ENCODE assay signal across 8 cellular contexts in the genomic region with DNA sequence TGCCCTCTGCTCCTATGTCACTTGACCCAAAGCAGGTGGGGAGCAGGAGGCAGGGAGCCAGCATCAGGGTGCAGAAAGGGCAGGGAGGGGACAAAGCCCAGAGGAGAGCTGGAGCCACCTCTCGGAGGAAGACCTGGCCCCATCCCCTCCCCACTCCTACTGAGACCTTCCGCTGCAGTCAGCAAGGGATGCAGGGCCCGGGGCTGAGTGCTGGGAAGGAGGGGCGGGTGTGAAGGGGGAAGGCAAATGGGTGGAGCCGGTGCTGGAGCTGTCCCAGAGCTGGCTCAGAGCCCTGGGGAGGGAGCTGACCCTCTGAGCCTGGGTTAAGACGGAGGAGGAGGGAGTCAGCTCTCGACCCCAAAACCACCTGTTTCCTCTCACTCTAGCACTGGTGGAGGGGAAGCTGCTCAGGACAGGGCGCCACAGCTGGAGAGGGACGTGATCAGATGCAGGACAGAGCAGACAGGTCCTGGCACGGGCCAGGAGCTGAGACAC. TPM values are rescaled to one million over a fixed set of nuclear protein-coding genes. Genes with fewer than 3 reads are reported as not detected.
DNase-seq lines count a peak whose midpoint lies in the region; ATAC-seq, FAIRE-seq and TF ChIP-seq lines count a peak whose summit lies in the region.

No MANE protein-coding gene starts in this region.

- H3K4me2 ChIP-seq in HepG2 (ENCODE audit: low read depth, low read length), result peak overlapping the region; percentile 8; the same call in 1 of the 2 replicates

- intact Hi-C loops in HepG2 (cut with micrococcal nuclease; ENCODE audit: unreplicated experiment), result no loop called here

- in situ Hi-C loops in HepG2 (cut with HindIII; ENCODE audit: extremely low pct_ligation_motif_present, low pct_unique_long_range_greater_than_20kb), result no loop called here

- H3K36me3 ChIP-seq in HepG2 (replicated peaks in 1 of 2; ENCODE audit: control insufficient read depth in 1 of 2, insufficient read depth in 2 of 2, low read length in 2 of 2) (peaks cover 0 to 4% of the 10 kb centered on the region in 2 experiments; a peak in 3 of 5 replicates), subcutaneous abdominal adipose tissue (ENCODE audit: control insufficient read depth in 5 of 5, insufficient read depth in 5 of 5, low read length in 5 of 5) (peaks cover 0 to 27% (median 26%) of the 10 kb centered on the region in 5 donors)

- H3K27me3 Mint-ChIP-seq in chondrocyte (ENCODE audit: low read depth), result no peaks in the 10 kb centered on the region

- H3K4me3 ChIP-seq in HepG2 (replicated peaks in 1 of 3; ENCODE audit: insufficient read depth in 1 of 3, low read depth in 2 of 3, low read length in 3 of 3) (no peak overlapping the region), subcutaneous abdominal adipose tissue (ENCODE audit: low read depth in 1 of 5, low read length in 5 of 5) (peak overlapping the region in 1 of 5 donors; percentile 12)

- H2AFZ ChIP-seq in HepG2 (ENCODE audit: low read length), result no peak overlapping the region

- H3K27ac Mint-ChIP-seq in chondrocyte (ENCODE audit: unreplicated experiment), result peak overlapping the region; percentile 96

- H3K4me1 Mint-ChIP-seq in chondrocyte (ENCODE audit: low read depth), result peaks cover 37% of the 10 kb centered on the region

- TF ChIP-seq CTCF in chondrocyte (IDR thresholded peaks at IDR 0.05) (no peak), HepG2 (CRISPR knock-in tag; IDR thresholded peaks at IDR 0.05) (no peak)

- CTCF ChIA-PET in HepG2 (lab: Yijun Ruan, JAX; ENCODE audit: low intra/inter-chr PET ratio, low total read pairs), result interaction anchor here (1.3 kb wide), 1 partner anchor 24 kb away, joined by 6 read pairs; no protein-coding TSS in a partner anchor

- ATAC-seq in HepG2, result peak; percentile 14
- ATAC-seq in HG03457 (IDR thresholded peaks at IDR 0.05; ENCODE audit: unreplicated experiment), result no peak
- ATAC-seq in GM21528 (IDR thresholded peaks at IDR 0.05; ENCODE audit: low FRiP score, unreplicated experiment), result no peak
- no peak for ATAC-seq in GM21786 (IDR thresholded peaks at IDR 0.05; ENCODE audit: unreplicated experiment)

- H3K9me3 ChIP-seq in HepG2 (ENCODE audit: low read length), result no peaks in the 10 kb centered on the region
- H3K9me3 ChIP-seq in subcutaneous abdominal adipose tissue (ENCODE audit: control insufficient read depth in 5 of 5, low read length in 5 of 5), result no peaks in the 10 kb centered on the region

- no peak for FAIRE-seq in HepG2 (lab: Jason Lieb, UNC)

- no peaks in the 10 kb centered on the region for H4K20me1 ChIP-seq in HepG2 (ENCODE audit: insufficient read depth, low read length)

- H3K4me3 Mint-ChIP-seq in chondrocyte (ENCODE audit: unreplicated experiment), result no peak overlapping the region

- 66% methylated on average over 10 of the region's 10 CpGs for WGBS in HepG2 (ENCODE audit: low lambda C conversion rate)

- H3K9ac ChIP-seq in HepG2 (ENCODE audit: insufficient read depth, low read depth, low read length), result peak overlapping the region; percentile 70
- H3K9ac ChIP-seq in subcutaneous abdominal adipose tissue (ENCODE audit: low read length in 5 of 5), result peak overlapping the region; percentile 36 to 77 (median 65)

- no peaks in the 10 kb centered on the region for H3K27me3 ChIP-seq in HepG2 (ENCODE audit: control insufficient read depth in 1 of 2, insufficient read depth in 2 of 2, low read length in 2 of 2)
- no peaks in the 10 kb centered on the region for H3K27me3 ChIP-seq in subcutaneous abdominal adipose tissue (ENCODE audit: control insufficient read depth in 5 of 5, insufficient read depth in 4 of 5, low read length in 5 of 5)

- peaks cover 2% of the 10 kb centered on the region for H3K36me3 Mint-ChIP-seq in chondrocyte (ENCODE audit: low read depth)

- TF ChIP-seq EP300 in HepG2 (IDR thresholded peaks at IDR 0.05; ENCODE audit: low read depth in 2 of 2, low read length in 2 of 2), result no peak
- TF ChIP-seq EP300 in HepG2 (CRISPR knock-in tag; IDR thresholded peaks at IDR 0.05; ENCODE audit: borderline replicate concordance), result no peak

- no peaks in the 10 kb centered on the region for H3K79me2 ChIP-seq in HepG2 (ENCODE audit: insufficient read depth, low read length)

- peaks cover 67% of the 10 kb centered on the region for H3K4me1 ChIP-seq in HepG2 (ENCODE audit: insufficient read depth, low read length)
- peaks cover 52 to 84% (median 78%) of the 10 kb centered on the region in 5 donors for H3K4me1 ChIP-seq in subcutaneous abdominal adipose tissue (ENCODE audit: control insufficient read depth in 5 of 5, insufficient read depth in 5 of 5, low read length in 5 of 5)

- H3K27ac ChIP-seq in HepG2 (ENCODE audit: extremely low read length, insufficient read depth, low read length) (peak overlapping the region; percentile 95), subcutaneous abdominal adipose tissue (ENCODE audit: low read depth, low read length) (peak overlapping the region; percentile 99)

- TF ChIP-seq POLR2A in HepG2 (IDR thresholded peaks at IDR 0.05; ENCODE audit: insufficient read depth in 1 of 2, low read depth in 2 of 2, low read length in 2 of 2), result no peak

- H3K9me3 Mint-ChIP-seq in chondrocyte (ENCODE audit: low read depth), result no peaks in the 10 kb centered on the region

- POLR2A ChIA-PET in HepG2 (lab: Yijun Ruan, JAX), result interaction anchor here (0.8 to 7.9 kb wide), 28 partner anchors 8 to 238 kb away, joined by 3 to 153 read pairs (median 7); partner anchors contain the start of genes HS1BP3 and RHOB

- no peak for TF ChIP-seq RAD21 in HepG2 (CRISPR knock-in tag; IDR thresholded peaks at IDR 0.05)

- BruUV-seq in HepG2 (replicated peaks; lab: Mats Ljungman, UMichigan), result no TSS peak

- DNase-seq in NCI-H460 (ENCODE audit: extremely low read depth, low read depth) (peak; percentile 68), chondrocyte (ENCODE audit: low spot score) (peak; percentile 81), HepG2 (ENCODE audit: low spot score) (no peak)
- DNase-seq in stimulated activated CD4-positive, alpha-beta T cell treated with anti-CD3 and anti-CD28 coated beads, Interleukin-4, amount 100 ng/mL, for 24 hours, result no peak

TF ChIP-seq in HepG2, 621 proteins besides CTCF, POLR2A, EP300 and RAD21 (continues in another document):
- no peak for TF ChIP-seq TBX3 (IDR thresholded peaks at IDR 0.05; ENCODE audit: borderline replicate concordance)

RNA-seq across cellular contexts. Expression of gene HS1BP3, which starts 33.8 kb away (rescaled TPM):
- 34.5 TPM in 2 replicates for total RNA-seq in NCI-H460 (2014; rRNA removed; shearing (Covaris generic))
- 17.1 and 31.3 TPM in 2 replicates for polyA plus RNA-seq in NCI-H460 (2014; cell fraction: nucleus; rRNA removed)
- 24.6 to 33.8 TPM (median 33.2 TPM) in 3 replicates for total RNA-seq in chondrocyte
- 22.0 and 22.8 TPM in 2 replicates for total RNA-seq in HepG2 (2016; rRNA removed; fragmentation: Illumina TruSeq; extraction: Trizol)
- 4.7 and 4.9 TPM in 2 replicates for total RNA-seq in HepG2 (2016; cell fraction: cytosol; rRNA removed; fragmentation: Illumina TruSeq; extraction: Trizol; ENCODE audit: low read depth)
- total RNA-seq in HepG2 (2016; cell fraction: insoluble cytoplasmic fraction; rRNA removed; fragmentation: Illumina TruSeq; extraction: Trizol), result 18.5 and 23.5 TPM in 2 replicates
- 12.9 and 13.2 TPM in 2 replicates for total RNA-seq in HepG2 (2016; cell fraction: membrane; rRNA removed; fragmentation: Illumina TruSeq; extraction: Trizol)
- 16.8 and 19.0 TPM in 2 replicates for total RNA-seq in HepG2 (2016; cell fraction: nucleus; rRNA removed; fragmentation: Illumina TruSeq; extraction: Trizol)
- polyA plus RNA-seq in HepG2 (2011; rRNA removed), result 15.2 and 17.3 TPM in 2 replicates
- polyA plus RNA-seq in HepG2 (2011; cell fraction: cytosol; rRNA removed), result 9.2 and 11.9 TPM in 2 replicates
- 20.1 and 23.4 TPM in 2 replicates for polyA plus RNA-seq in HepG2 (2011; cell fraction: nucleus; rRNA removed)
- polyA plus RNA-seq in HepG2 (2012), result 13.4 and 14.5 TPM in 2 replicates
- 5.3 and 5.4 TPM in 2 replicates for polyA plus RNA-seq in HepG2 (2016; cell fraction: cytosol; fragmentation: Illumina TruSeq; extraction: Trizol; ENCODE audit: low read depth)
- polyA plus RNA-seq in HepG2 (2016; cell fraction: insoluble cytoplasmic fraction; fragmentation: Illumina TruSeq; extraction: Trizol; ENCODE audit: low read depth), result 19.1 and 22.3 TPM in 2 replicates
- 8.7 and 10.7 TPM in 2 replicates for polyA plus RNA-seq in HepG2 (2016; cell fraction: membrane; fragmentation: Illumina TruSeq; extraction: Trizol; ENCODE audit: low read depth)
- 19.4 and 22.9 TPM in 2 replicates for polyA plus RNA-seq in HepG2 (2016; cell fraction: nucleus; fragmentation: Illumina TruSeq; extraction: Trizol; ENCODE audit: insufficient read depth, low read depth)
- 14.3 and 29.5 TPM in 2 replicates for polyA minus RNA-seq in HepG2 (2011; rRNA and poly(A)+ RNA removed; ENCODE audit: low replicate concordance)
- 11.9 and 13.8 TPM in 2 replicates for polyA minus RNA-seq in HepG2 (2011; cell fraction: cytosol; rRNA and poly(A)+ RNA removed)
- polyA minus RNA-seq in HepG2 (2011; cell fraction: nucleus; rRNA and poly(A)+ RNA removed), result 28.6 and 28.8 TPM in 2 replicates

RNA-seq across cellular contexts. Expression of gene GDF7, which starts 49.8 kb away (rescaled TPM):
- under 0.01 TPM in 1 of 2 replicates, not detected in the other for total RNA-seq in NCI-H460 (2014; rRNA removed; shearing (Covaris generic))
- polyA plus RNA-seq in NCI-H460 (2014; cell fraction: nucleus; rRNA removed), result 0.04 TPM in 1 of 2 replicates, not detected in the other
- total RNA-seq in chondrocyte, result 10.9 to 12.8 TPM (median 12.6 TPM) in 3 replicates
- total RNA-seq in HepG2 (2016; rRNA removed; fragmentation: Illumina TruSeq; extraction: Trizol), result 10.2 and 15.0 TPM in 2 replicates
- total RNA-seq in HepG2 (2016; cell fraction: cytosol; rRNA removed; fragmentation: Illumina TruSeq; extraction: Trizol; ENCODE audit: low read depth), result 1.6 and 1.8 TPM in 2 replicates
- total RNA-seq in HepG2 (2016; cell fraction: insoluble cytoplasmic fraction; rRNA removed; fragmentation: Illumina TruSeq; extraction: Trizol), result 9.2 and 15.1 TPM in 2 replicates
- 5.3 and 5.6 TPM in 2 replicates for total RNA-seq in HepG2 (2016; cell fraction: membrane; rRNA removed; fragmentation: Illumina TruSeq; extraction: Trizol)
- 16.7 and 18.1 TPM in 2 replicates for total RNA-seq in HepG2 (2016; cell fraction: nucleus; rRNA removed; fragmentation: Illumina TruSeq; extraction: Trizol)
- 1.6 and 3.0 TPM in 2 replicates for polyA plus RNA-seq in HepG2 (2011; rRNA removed)
- 1.5 and 1.9 TPM in 2 replicates for polyA plus RNA-seq in HepG2 (2011; cell fraction: cytosol; rRNA removed)
- 6.3 and 9.6 TPM in 2 replicates for polyA plus RNA-seq in HepG2 (2011; cell fraction: nucleus; rRNA removed)
- polyA plus RNA-seq in HepG2 (2012), result 4.5 and 5.8 TPM in 2 replicates
- polyA plus RNA-seq in HepG2 (2016; cell fraction: cytosol; fragmentation: Illumina TruSeq; extraction: Trizol; ENCODE audit: low read depth), result 0.75 and 0.80 TPM in 2 replicates
- polyA plus RNA-seq in HepG2 (2016; cell fraction: insoluble cytoplasmic fraction; fragmentation: Illumina TruSeq; extraction: Trizol; ENCODE audit: low read depth), result 5.6 and 5.9 TPM in 2 replicates
- polyA plus RNA-seq in HepG2 (2016; cell fraction: membrane; fragmentation: Illumina TruSeq; extraction: Trizol; ENCODE audit: low read depth), result 2.3 and 2.7 TPM in 2 replicates
- polyA plus RNA-seq in HepG2 (2016; cell fraction: nucleus; fragmentation: Illumina TruSeq; extraction: Trizol; ENCODE audit: insufficient read depth, low read depth), result 19.8 and 21.2 TPM in 2 replicates
- polyA minus RNA-seq in HepG2 (2011; rRNA and poly(A)+ RNA removed; ENCODE audit: low replicate concordance), result 5.0 TPM in 1 of 2 replicates, not detected in the other
- polyA minus RNA-seq in HepG2 (2011; cell fraction: cytosol; rRNA and poly(A)+ RNA removed), result 2.5 and 4.1 TPM in 2 replicates
- 2.4 and 4.5 TPM in 2 replicates for polyA minus RNA-seq in HepG2 (2011; cell fraction: nucleus; rRNA and poly(A)+ RNA removed)

Comparison
In these comparisons a context has a peak if more than half of its experiments do, and no peak if none do; other contexts are left out.
1. DNase-seq: peak in NCI-H460 (single experiment) and chondrocyte (single experiment); none in HepG2 (single experiment) and stimulated activated CD4-positive, alpha-beta T cell treated with anti-CD3 and anti-CD28 coated beads, Interleukin-4, amount 100 ng/mL, for 24 hours (single experiment).